ENCODE assay signal across 23 cellular contexts in the genomic region with DNA sequence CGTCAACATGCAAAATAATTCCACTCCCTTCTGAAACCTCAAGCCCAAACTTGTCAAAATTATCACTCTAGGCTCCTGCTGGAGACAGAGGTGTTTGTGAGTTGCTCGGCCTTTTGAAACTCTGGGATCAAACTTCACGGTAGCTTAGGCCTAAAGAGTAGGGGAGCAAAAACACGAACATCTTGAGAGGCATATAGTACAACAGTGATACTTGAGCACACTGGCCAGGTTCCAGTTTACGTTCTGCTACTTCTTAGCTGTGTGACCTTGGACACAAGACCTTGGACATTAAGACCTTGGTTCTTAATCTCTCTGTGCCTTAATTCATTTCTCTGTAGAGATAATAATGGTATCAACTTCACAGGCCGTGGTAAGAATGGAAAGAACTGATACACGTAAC.
"Had no signal": no experiment of that assay in that cellular context is flagged by ENCODE, and none has a peak within 500 bp of the region (broad histone marks: within the 10 kb centered on the region; RNA-seq: fewer than 3 reads in every experiment).

No MANE protein-coding gene starts in this region.

- DNase-seq: dorsolateral prefrontal cortex; effector CD4-positive, alpha-beta T cell; foreskin fibroblast; gastrocnemius medialis; head of caudate nucleus; kidney; mesendoderm; midbrain; naive thymus-derived CD4-positive, alpha-beta T cell; right cardiac atrium; sigmoid colon; stimulated activated CD4-positive, alpha-beta T cell treated with anti-CD3 and anti-CD28 coated beads, Interleukin-2, amount 100 ng/mL, for 24 hours; stimulated activated CD4-positive, alpha-beta T cell treated with anti-CD3 and anti-CD28 coated beads, Interleukin-4, amount 100 ng/mL, for 24 hours; stimulated activated naive CD4-positive, alpha-beta T cell treated with Interleukin-2 at 50 U/mL for 16 hours; stomach; uterus had no signal

- ATAC-seq: esophagus mucosa; gastrocnemius medialis; left lobe of liver; naive thymus-derived CD4-positive, alpha-beta T cell; right cardiac atrium; stimulated activated effector memory CD8-positive, alpha-beta T cell treated with anti-CD3 and anti-CD28 coated beads, Interleukin-12 subunit alpha, Interleukin-12 subunit beta, amount 100 ng/mL, for 72 hours; upper lobe of right lung had no signal

- H3K4me3 ChIP-seq: dorsolateral prefrontal cortex, gastrocnemius medialis, neural progenitor cell, prostate gland, sigmoid colon, stomach, tibial nerve, upper lobe of right lung, uterus had no signal

- H3K27me3 ChIP-seq: dorsolateral prefrontal cortex, gastrocnemius medialis, neural progenitor cell, sigmoid colon, stomach, tibial nerve, upper lobe of right lung, uterus had no signal

- H3K36me3 ChIP-seq: gastrocnemius medialis, neural progenitor cell, prostate gland, sigmoid colon, stomach, tibial nerve, upper lobe of right lung, uterus had no signal
